Comparison of ENCODE assay signal across 25 cellular contexts in the genomic region with DNA sequence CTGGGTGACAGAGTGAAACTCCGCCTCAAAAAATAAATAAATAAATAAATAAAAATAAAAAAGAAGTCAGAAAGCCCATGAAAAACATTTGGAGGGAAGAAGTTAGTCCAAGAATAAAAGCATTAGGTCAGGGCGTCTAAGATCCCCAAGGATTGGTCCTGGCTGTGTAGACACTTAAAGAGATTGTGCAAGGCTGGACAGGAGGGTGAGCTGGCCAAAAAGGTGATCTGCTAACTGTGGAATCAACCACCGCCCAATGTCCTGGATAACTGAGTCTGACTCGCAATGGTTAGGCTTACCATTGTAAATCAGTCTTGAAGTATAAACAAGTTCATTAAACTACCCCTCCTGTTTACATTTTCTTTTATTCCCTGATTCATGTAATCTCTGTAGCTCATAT. TPM values are rescaled to one million over a fixed set of nuclear protein-coding genes. Genes with fewer than 3 reads are reported as not detected.
"Had no signal": no experiment of that assay in that cellular context is flagged by ENCODE, and none has a peak within 500 bp of the region (broad histone marks: within the 10 kb centered on the region; RNA-seq: fewer than 3 reads in every experiment).

No MANE protein-coding gene starts in this region.

- H3K4me3 ChIP-seq: adrenal gland, colonic mucosa, dorsolateral prefrontal cortex, lung, neural progenitor cell, skin epidermis, testis, uterus had no signal

- H3K9me3 ChIP-seq: adrenal gland, colonic mucosa, testis, uterus had no signal

- H3K4me2 ChIP-seq: neural progenitor cell had no signal

- ATAC-seq: effector memory CD8-positive, alpha-beta T cell; left colon; naive thymus-derived CD4-positive, alpha-beta T cell; T-cell had no signal

- H3K4me1 ChIP-seq: adrenal gland, colonic mucosa, neural progenitor cell, testis, uterus had no signal

- H3K36me3 ChIP-seq: adrenal gland, colonic mucosa, neural progenitor cell, uterus had no signal

- H3K9ac ChIP-seq: neural progenitor cell had no signal

- H3K27me3 ChIP-seq: adrenal gland, colonic mucosa, dorsolateral prefrontal cortex, neural progenitor cell, testis, uterus had no signal

- H2AFZ ChIP-seq: neural progenitor cell had no signal

- DNase-seq: activated CD4-positive, alpha-beta T cell treated with anti-CD3 and anti-CD28 coated beads for 1 hour; activated CD4-positive, alpha-beta T cell treated with anti-CD3 and anti-CD28 coated beads, Interleukin-2, amount 50 U/mL, for 1 hour; activated naive CD4-positive, alpha-beta T cell; activated T-cell treated with anti-CD3 and anti-CD28 coated beads, Interleukin-2, amount 50 U/mL, for 1 hour; adrenal gland; colonic mucosa; dorsolateral prefrontal cortex; effector memory CD8-positive, alpha-beta T cell; foreskin melanocyte; head of caudate nucleus; left colon; naive thymus-derived CD4-positive, alpha-beta T cell; retina; stimulated activated CD4-positive, alpha-beta T cell treated with anti-CD3 and anti-CD28 coated beads, Interleukin-4, amount 100 ng/mL, for 1 hour; stimulated activated naive CD4-positive, alpha-beta T cell; T-cell; testis; trophoblast cell; uterus had no signal

- H3K27ac ChIP-seq: adrenal gland, colonic mucosa, dorsolateral prefrontal cortex, epithelial cell of prostate, neural progenitor cell, skin epidermis, testis, uterus had no signal

RNA-seq across cellular contexts. Expression of gene ABCA8, which starts 8.8 kb away (rescaled TPM):
- total RNA-seq: activated T-helper 2 cell treated with anti-CD3 and anti-CD28 coated beads, Interferon-gamma antibody, Interleukin-2, Interleukin-4, amounts not matched to agents 10 μg/mL and 5 μg/mL and 100 μg/mL, durations not matched to agents 14 hours and 24 hours and 36 hours; astrocyte; naive thymus-derived CD4-positive, alpha-beta T cell had no signal
- polyA plus RNA-seq: naive thymus-derived CD4-positive, alpha-beta T cell had no signal
